In the genomic region with DNA sequence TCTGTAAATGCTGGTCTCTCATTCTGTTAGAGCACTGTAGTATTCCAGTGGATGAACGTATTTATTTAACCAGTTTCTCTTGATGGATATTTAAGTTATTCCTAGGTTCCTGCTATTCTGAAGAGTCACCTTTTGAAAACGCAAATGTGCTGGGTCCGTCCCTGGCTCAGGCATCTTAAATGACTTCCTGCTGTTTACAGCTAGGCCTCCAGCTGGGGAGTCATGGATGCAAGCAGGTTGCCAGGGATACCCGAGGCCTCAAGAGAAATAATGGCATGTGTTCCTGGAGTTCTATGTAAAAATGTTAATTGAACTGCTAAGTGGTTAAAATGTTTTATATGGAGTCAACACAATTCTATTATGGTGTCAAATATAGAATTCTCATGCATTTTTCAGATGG, we compare ENCODE assay signal across 17 cellular contexts.
DNase-seq lines count a peak whose midpoint lies in the region; ATAC-seq and TF ChIP-seq lines count a peak whose summit lies in the region.
"Had no signal": no experiment of that assay in that cellular context is flagged by ENCODE, and none has a peak within 500 bp of the region (broad histone marks: within the 10 kb centered on the region; RNA-seq: fewer than 3 reads in every experiment).

No MANE protein-coding gene starts in this region.

- no peaks in the 10 kb centered on the region for H3K27me3 Mint-ChIP-seq in Caco-2 (ENCODE audit: insufficient read depth, unreplicated experiment)
- H3K27me3 Mint-ChIP-seq in activated naive CD8-positive, alpha-beta T cell treated with anti-CD3 and anti-CD28 coated beads for 36 hours, result peaks cover 3% of the 10 kb centered on the region
- H3K27me3 Mint-ChIP-seq: activated CD4-positive, alpha-beta memory T cell treated with anti-CD3 and anti-CD28 coated beads, Interleukin-2, amount 10 ng/mL, durations not matched to agents 7 days and 5 days had no signal

- CTCF ChIA-PET in Caco-2 (lab: Charles Lee), result no interaction called here

- no peaks in the 10 kb centered on the region for H3K36me3 ChIP-seq in Caco-2 (ENCODE audit: control insufficient read depth, insufficient read depth, low read length)
- H3K36me3 ChIP-seq: cardiac muscle cell had no signal

- H3K4me1 Mint-ChIP-seq in Caco-2 (ENCODE audit: low read depth, unreplicated experiment), result no peaks in the 10 kb centered on the region
- no peaks in the 10 kb centered on the region for H3K4me1 Mint-ChIP-seq in activated naive CD8-positive, alpha-beta T cell treated with anti-CD3 and anti-CD28 coated beads for 36 hours
- H3K4me1 Mint-ChIP-seq: activated CD4-positive, alpha-beta memory T cell treated with anti-CD3 and anti-CD28 coated beads, Interleukin-2, amount 10 ng/mL, durations not matched to agents 7 days and 5 days had no signal

- no peak overlapping the region for H3K4me3 Mint-ChIP-seq in Caco-2 (ENCODE audit: unreplicated experiment)
- H3K4me3 Mint-ChIP-seq in activated naive CD8-positive, alpha-beta T cell treated with anti-CD3 and anti-CD28 coated beads for 36 hours, result no peak overlapping the region
- H3K4me3 Mint-ChIP-seq: activated CD4-positive, alpha-beta memory T cell treated with anti-CD3 and anti-CD28 coated beads, Interleukin-2, amount 10 ng/mL, durations not matched to agents 7 days and 5 days; T-helper 2 cell treated with Interferon-gamma antibody and Interleukin-4, amounts not matched to agents 5 μg/mL and 100 μg/mL, for 36 hours had no signal

- ATAC-seq in HG03439 (IDR thresholded peaks at IDR 0.05; ENCODE audit: unreplicated experiment) (no peak), GM18858 (IDR thresholded peaks at IDR 0.05; ENCODE audit: unreplicated experiment) (no peak)

- H3K36me3 Mint-ChIP-seq in Caco-2 (ENCODE audit: insufficient read depth, unreplicated experiment), result no peaks in the 10 kb centered on the region
- H3K36me3 Mint-ChIP-seq in activated naive CD8-positive, alpha-beta T cell treated with anti-CD3 and anti-CD28 coated beads for 36 hours, result no peaks in the 10 kb centered on the region

- no peak overlapping the region for H3K4me3 ChIP-seq in Caco-2 (ENCODE audit: low read depth, low read length)
- H3K4me3 ChIP-seq: cardiac muscle cell, hepatocyte had no signal

- no peaks in the 10 kb centered on the region for H3K9me3 Mint-ChIP-seq in Caco-2 (ENCODE audit: unreplicated experiment)
- H3K9me3 Mint-ChIP-seq in activated naive CD8-positive, alpha-beta T cell treated with anti-CD3 and anti-CD28 coated beads for 36 hours, result no peaks in the 10 kb centered on the region
- H3K9me3 Mint-ChIP-seq: activated CD4-positive, alpha-beta memory T cell treated with anti-CD3 and anti-CD28 coated beads, Interleukin-2, amount 10 ng/mL, durations not matched to agents 7 days and 5 days; T-helper 2 cell treated with Interferon-gamma antibody and Interleukin-4, amounts not matched to agents 5 μg/mL and 100 μg/mL, for 36 hours had no signal

- TF ChIP-seq CTCF in Caco-2 (IDR thresholded peaks at IDR 0.05; ENCODE audit: insufficient read depth in 1 of 2, low read depth in 1 of 2, low read length in 1 of 2, severe bottlenecking in 1 of 2, unreplicated experiment in 1 of 2), result no peak

- no peaks in the 10 kb centered on the region for H3K9me3 ChIP-seq in Caco-2

- POLR2A ChIA-PET in Caco-2 (lab: Charles Lee), result no interaction called here

- H3K4me1 ChIP-seq in Caco-2, result 0 out of 2 replicates have a peak, but pooled peaks cover 3% of the 10 kb centered on the region

- peak; percentile 50 for DNase-seq in EH (ENCODE audit: low read depth)
- peak; percentile 89 for DNase-seq in NCI-H187 treated with DMSO at 0.1 percent for 48 hours (lab: John Stamatoyannopoulos, UW)
- peak; percentile 26 for DNase-seq in astrocyte of the hippocampus (ENCODE audit: low read depth, low spot score)
- peak; percentile 23 for DNase-seq in kidney tubule cell (ENCODE audit: low spot score)
- DNase-seq in Caco-2, result no peak
- no peak for DNase-seq in activated naive CD8-positive, alpha-beta T cell treated with anti-CD3 and anti-CD28 coated beads for 36 hours
- DNase-seq: activated CD4-positive, alpha-beta memory T cell treated with anti-CD3 and anti-CD28 coated beads, Interleukin-2, amount 10 ng/mL, durations not matched to agents 7 days and 5 days; activated gamma-delta T cell treated with Interleukin-2 at 50 U/mL for 16 hours; Karpas-422; mammary epithelial cell; NCI-H524 treated with DMSO at 0.1 percent for 48 hours; occipital lobe had no signal

- intact Hi-C loops in Caco-2 (cut with micrococcal nuclease; ENCODE audit: unreplicated experiment), result no loop called here

- BruUV-seq in Caco-2 (replicated peaks; lab: Mats Ljungman, UMichigan), result no TSS peak

- no peaks in the 10 kb centered on the region for H3K27me3 ChIP-seq in Caco-2 (replicated peaks; ENCODE audit: control insufficient read depth, insufficient read depth, low read length)
- H3K27me3 ChIP-seq: cardiac muscle cell, hepatocyte had no signal

- no peak overlapping the region for H3K27ac Mint-ChIP-seq in Caco-2 (ENCODE audit: unreplicated experiment)
- no peak overlapping the region for H3K27ac Mint-ChIP-seq in activated naive CD8-positive, alpha-beta T cell treated with anti-CD3 and anti-CD28 coated beads for 36 hours
- H3K27ac Mint-ChIP-seq: activated CD4-positive, alpha-beta memory T cell treated with anti-CD3 and anti-CD28 coated beads, Interleukin-2, amount 10 ng/mL, durations not matched to agents 7 days and 5 days; T-helper 2 cell treated with Interferon-gamma antibody and Interleukin-4, amounts not matched to agents 5 μg/mL and 100 μg/mL, for 36 hours had no signal

Comparison
In these comparisons a context has a peak if more than half of its experiments do, and no peak if none do; other contexts are left out.
1. DNase-seq: peak in EH (single experiment), NCI-H187 treated with DMSO at 0.1 percent for 48 hours (single experiment), astrocyte of the hippocampus (single experiment) and kidney tubule cell (single experiment); none in Caco-2 (0 of 2) and activated naive CD8-positive, alpha-beta T cell treated with anti-CD3 and anti-CD28 coated beads for 36 hours (single experiment).